20 cellular contexts compared by ENCODE assay signal in genomic region chr15:60898896-60899295, GRCh38.
DNase-seq lines count a peak whose midpoint lies in the region; ATAC-seq, FAIRE-seq and TF ChIP-seq lines count a peak whose summit lies in the region.
"Had no signal": no experiment of that assay in that cellular context is flagged by ENCODE, and none has a peak within 500 bp of the region (broad histone marks: within the 10 kb centered on the region; RNA-seq: fewer than 3 reads in every experiment).

No MANE protein-coding gene starts in this region.

- H3K9me3 ChIP-seq in H1 (ENCODE audit: insufficient read depth in 2 of 2, low read depth in 1 of 2, low read length in 1 of 2) (no peaks in the 10 kb centered on the region), right lobe of liver (no peaks in the 10 kb centered on the region)
- H3K9me3 ChIP-seq: adrenal gland, thoracic aorta had no signal

- no peak overlapping the region for H3K4me2 ChIP-seq in H1 (ENCODE audit: insufficient read depth in 1 of 2, low read depth in 2 of 2, low read length in 2 of 2)

- H3K14ac ChIP-seq in H1 (ENCODE audit: insufficient read length), result no peak overlapping the region

- peak; percentile 62 for FAIRE-seq in H1 (lab: Jason Lieb, UNC)
- FAIRE-seq: bronchial epithelial cell had no signal

- H3K4me1 ChIP-seq in H1 (replicated peaks in 1 of 4; ENCODE audit: control insufficient read depth in 3 of 4, insufficient read depth in 4 of 4, low read length in 3 of 4) (no peaks in the 10 kb centered on the region; a peak in 1 of 7 replicates), right lobe of liver (peaks cover 0 to 18% (median 0%) of the 10 kb centered on the region in 4 donors)

- H2BK120ac ChIP-seq in H1 (replicated peaks; ENCODE audit: low read depth, low read length), result no peak overlapping the region

- no peak overlapping the region for H3K56ac ChIP-seq in H1 (replicated peaks; ENCODE audit: insufficient read length, low read depth, low read length)

- H3K27ac ChIP-seq in H1 (ENCODE audit: low read depth, low read length) (no peak overlapping the region), right lobe of liver (no peak overlapping the region)
- H3K27ac ChIP-seq: adrenal gland, thoracic aorta had no signal

- no peak overlapping the region for H2BK5ac ChIP-seq in H1 (ENCODE audit: low read depth, low read length)

- H3K9me3 Mint-ChIP-seq in activated CD4-positive, alpha-beta T cell treated with anti-CD3 and anti-CD28 coated beads for 36 hours (ENCODE audit: low read depth), result no peaks in the 10 kb centered on the region
- H3K9me3 Mint-ChIP-seq: activated B cell treated with CpG ODN at 0.5 μM for 24 hours, nephron had no signal

- TF ChIP-seq POLR2A in H1 (IDR thresholded peaks at IDR 0.05; ENCODE audit: control extremely low read depth in 1 of 2, low read depth in 2 of 2, low read length in 2 of 2) (no peak), right lobe of liver (IDR thresholded peaks at IDR 0.05) (no peak)

- no peak overlapping the region for H3K4ac ChIP-seq in H1 (replicated peaks; ENCODE audit: insufficient read length, low read depth, low read length)

- no peak overlapping the region for H2BK12ac ChIP-seq in H1 (ENCODE audit: low read depth, low read length)

- no peaks in the 10 kb centered on the region for H3K79me2 ChIP-seq in H1 (ENCODE audit: control insufficient read depth in 1 of 2, insufficient read depth in 2 of 2, low read length in 2 of 2)

- CTCF ChIA-PET in activated CD4-positive, alpha-beta T cell treated with anti-CD3 and anti-CD28 coated beads for 36 hours (lab: Charles Lee), result interaction anchor here (0.6 to 5.0 kb wide), 18 partner anchors 16 to 1299 kb away, joined by 3 to 24 read pairs (median 4); no protein-coding TSS in a partner anchor
- CTCF ChIA-PET in H1 (lab: Charles Lee; ENCODE audit: partially characterized antibody), result interaction anchor here (0.8 to 3.0 kb wide), 18 partner anchors 9 to 453 kb away, joined by 3 to 9 read pairs (median 3); no protein-coding TSS in a partner anchor

- DNase-seq in activated CD4-positive, alpha-beta T cell treated with anti-CD3 and anti-CD28 coated beads for 36 hours, result peak; percentile 20
- DNase-seq in activated CD4-positive, alpha-beta T cell treated with anti-CD3 and anti-CD28 coated beads, Interleukin-2, amount 50 U/mL, for 48 hours, result no peak
- no peak for DNase-seq in H1 (ENCODE audit: low read depth in 1 of 2, low spot score in 2 of 2)
- DNase-seq in NOMO-1 (lab: John Stamatoyannopoulos, UW; ENCODE audit: unreplicated experiment in 2 of 2), result no peak
- no peak for DNase-seq in right lobe of liver
- DNase-seq in COLO668 (lab: John Stamatoyannopoulos, UW; ENCODE audit: unreplicated experiment), result no peak
- DNase-seq: 8988T, activated B cell treated with CpG ODN at 0.5 μM for 24 hours, adrenal gland, foreskin melanocyte, GDM1, Kasumi-1, NCI-H1105 treated with DMSO at 0.1 percent for 48 hours, NCI-H2171, SIG-M5 had no signal

- POLR2A ChIA-PET in activated CD4-positive, alpha-beta T cell treated with anti-CD3 and anti-CD28 coated beads for 36 hours (lab: Charles Lee), result interaction anchor here (0.6 to 3.1 kb wide), 8 partner anchors 18 to 318 kb away, joined by 3 to 15 read pairs (median 4); no protein-coding TSS in a partner anchor
- POLR2A ChIA-PET in H1 (lab: Charles Lee; ENCODE audit: partially characterized antibody), result interaction anchor here (1.5 kb wide), 1 partner anchor 18 kb away, joined by 6 read pairs; no protein-coding TSS in a partner anchor

- peak; percentile 25 to 42; a peak in 3 of 4 replicates for TF ChIP-seq RAD21 in H1 (IDR thresholded peaks at IDR 0.05 in 1 of 2, conservative IDR thresholded peaks at IDR 0.05 in 1 of 2; ENCODE audit: low read depth in 2 of 2, low read length in 2 of 2)

- H4K8ac ChIP-seq in H1 (ENCODE audit: extremely low read depth, insufficient read depth, low read length), result no peak overlapping the region

- H2AK5ac ChIP-seq in H1 (ENCODE audit: low read depth, low read length), result no peak overlapping the region

- no peak overlapping the region for H2BK15ac ChIP-seq in H1 (ENCODE audit: low read length)

- no peak overlapping the region for H2BK20ac ChIP-seq in H1 (ENCODE audit: low read length)

- H4K91ac ChIP-seq in H1 (replicated peaks; ENCODE audit: insufficient read length, low read length), result no peak overlapping the region

- H3K4me3 ChIP-seq in GM12875 (ENCODE audit: low read depth, low read length) (no peak overlapping the region), H1 (ENCODE audit: extremely low read depth in 1 of 4, insufficient read depth in 2 of 4, low read depth in 3 of 4, low read length in 4 of 4) (no peak overlapping the region), right lobe of liver (no peak overlapping the region)
- H3K4me3 ChIP-seq: adrenal gland, thoracic aorta had no signal

- H3K23me2 ChIP-seq in H1 (ENCODE audit: low read depth, low read length), result no peaks in the 10 kb centered on the region

- H3K9ac ChIP-seq in H1 (replicated peaks in 1 of 4; ENCODE audit: extremely low read depth in 1 of 4, low read depth in 3 of 4, low read length in 3 of 4), result no peak overlapping the region

- H3K18ac ChIP-seq in H1 (ENCODE audit: extremely low read depth, low read length), result no peak overlapping the region

- H3K27me3 ChIP-seq in H1 (replicated peaks in 1 of 4; ENCODE audit: control insufficient read depth in 3 of 4, extremely low read depth in 1 of 4, insufficient read depth in 3 of 4, low read length in 3 of 4) (no peaks in the 10 kb centered on the region), right lobe of liver (no peaks in the 10 kb centered on the region)
- H3K27me3 ChIP-seq: adrenal gland had no signal

- H4K20me1 ChIP-seq in H1 (replicated peaks in 1 of 2; ENCODE audit: control insufficient read depth in 1 of 2, insufficient read depth in 2 of 2, low read length in 2 of 2), result no peaks in the 10 kb centered on the region

- H3K4me3 Mint-ChIP-seq in activated CD4-positive, alpha-beta T cell treated with anti-CD3 and anti-CD28 coated beads for 36 hours, result no peak overlapping the region
- H3K4me3 Mint-ChIP-seq: activated B cell treated with CpG ODN at 0.5 μM for 24 hours, nephron had no signal

- H3K27me3 Mint-ChIP-seq in activated CD4-positive, alpha-beta T cell treated with anti-CD3 and anti-CD28 coated beads for 36 hours, result peaks cover 2% of the 10 kb centered on the region
- H3K27me3 Mint-ChIP-seq: activated B cell treated with CpG ODN at 0.5 μM for 24 hours had no signal

- peak overlapping the region; percentile 5 for H3K27ac Mint-ChIP-seq in activated CD4-positive, alpha-beta T cell treated with anti-CD3 and anti-CD28 coated beads for 36 hours
- H3K27ac Mint-ChIP-seq: activated B cell treated with CpG ODN at 0.5 μM for 24 hours had no signal

- no peak for TF ChIP-seq EP300 in H1 (IDR thresholded peaks at IDR 0.05; ENCODE audit: borderline replicate concordance in 1 of 2, low read depth in 2 of 2, low read length in 2 of 2)

- H3K36me3 Mint-ChIP-seq in activated CD4-positive, alpha-beta T cell treated with anti-CD3 and anti-CD28 coated beads for 36 hours (ENCODE audit: low read depth), result no peaks in the 10 kb centered on the region

- H2AFZ ChIP-seq in H1 (ENCODE audit: low read length), result no peak overlapping the region

- 84% methylated on average over 2 of the region's 2 CpGs; no CpG with 5 or more reads in 1 of the 2 experiments for WGBS in H1 (ENCODE audit: extremely low coverage in 1 of 2, insufficient coverage in 1 of 2, insufficient read length in 1 of 2, insufficient replicate concordance in 2 of 2, low coverage in 1 of 2, low lambda C conversion rate in 2 of 2, missing lambda C conversion rate in 1 of 2), 2 experiments
- no CpG with 5 or more reads among the region's 2 CpGs for WGBS in right lobe of liver (ENCODE audit: insufficient coverage, low coverage, low lambda C conversion rate, missing lambda C conversion rate)

- no peak overlapping the region for H3K23ac ChIP-seq in H1 (ENCODE audit: insufficient read length)

- peak; percentile 11 for ATAC-seq in activated CD4-positive, alpha-beta T cell treated with anti-CD3 and anti-CD28 coated beads for 36 hours
- ATAC-seq in HG03520 (IDR thresholded peaks at IDR 0.05; ENCODE audit: unreplicated experiment) (peak; percentile 11), right lobe of liver (no peak)

- H4K5ac ChIP-seq in H1 (ENCODE audit: insufficient read length, low read depth, low read length), result no peak overlapping the region

- intact Hi-C loops in activated CD4-positive, alpha-beta T cell treated with anti-CD3 and anti-CD28 coated beads for 36 hours (cut with DNase I, micrococcal nuclease), result loop anchor here (1.0 to 2.0 kb wide), 10 partner anchors 44 to 249 kb away; no protein-coding TSS in a partner anchor
- intact Hi-C loops in right lobe of liver (cut with DNase I), result no loop called here

- H3K4me1 Mint-ChIP-seq in activated CD4-positive, alpha-beta T cell treated with anti-CD3 and anti-CD28 coated beads for 36 hours, result peaks cover 53% of the 10 kb centered on the region

- H3K79me1 ChIP-seq in H1 (ENCODE audit: low read depth, low read length), result no peaks in the 10 kb centered on the region

- H3K36me3 ChIP-seq in H1 (ENCODE audit: control insufficient read depth in 2 of 4, insufficient read depth in 4 of 4, low read length in 3 of 4) (no peaks in the 10 kb centered on the region), right lobe of liver (no peaks in the 10 kb centered on the region)
- H3K36me3 ChIP-seq: adrenal gland, thoracic aorta had no signal

- TF ChIP-seq CTCF in GM12875 (IDR thresholded peaks at IDR 0.05; ENCODE audit: borderline replicate concordance, insufficient read depth, low read depth, low read length), result peak; percentile 41; the same call in 1 of the 2 replicates
- peak; percentile 26 to 66 (median 36) for TF ChIP-seq CTCF in H1 (IDR thresholded peaks at IDR 0.05; ENCODE audit: control extremely low read depth in 1 of 3, insufficient read depth in 1 of 3, low read depth in 1 of 3, low read length in 3 of 3)
- no peak for TF ChIP-seq CTCF in right lobe of liver (IDR thresholded peaks at IDR 0.05)

TF ChIP-seq in H1, 55 proteins besides CTCF, POLR2A, EP300 and RAD21:
- TF ChIP-seq MAFK (IDR thresholded peaks at IDR 0.05; ENCODE audit: low read depth, low read length), result no peak

Comparison
In these comparisons a context has a peak if more than half of its experiments do, and no peak if none do; other contexts are left out.
1. ATAC-seq: peak in activated CD4-positive, alpha-beta T cell treated with anti-CD3 and anti-CD28 coated beads for 36 hours (single experiment) and HG03520 (single experiment); none in right lobe of liver (0 of 4).
2. CTCF ChIP-seq: peak in GM12875 (single experiment) and H1 (3 of 3); none in right lobe of liver (0 of 4).
3. intact Hi-C loops: an anchor here in activated CD4-positive, alpha-beta T cell treated with anti-CD3 and anti-CD28 coated beads for 36 hours (1.0 to 2.0 kb wide); none called in right lobe of liver.